In genomic region chr19:45448887-45449299, GRCh38 we compare ENCODE assay signal across 10 cellular contexts. TPM values are rescaled to one million over a fixed set of nuclear protein-coding genes. Genes with fewer than 3 reads are reported as not detected.
DNase-seq lines count a peak whose midpoint lies in the region; ATAC-seq, FAIRE-seq and TF ChIP-seq lines count a peak whose summit lies in the region.
"Had no signal": no experiment of that assay in that cellular context is flagged by ENCODE, and none has a peak within 500 bp of the region (broad histone marks: within the 10 kb centered on the region; RNA-seq: fewer than 3 reads in every experiment).

No MANE protein-coding gene starts in this region.

- no peak overlapping the region for H3K56ac ChIP-seq in H9 (ENCODE audit: insufficient read length, low read depth, low read length)

- H3K4me3 Mint-ChIP-seq in H9, result no peak overlapping the region
- peak overlapping the region; percentile 49 for H3K4me3 Mint-ChIP-seq in mesothelial cell of epicardium

- POLR2A ChIA-PET in K562 (lab: Yijun Ruan, JAX), result interaction anchor here (1.0 to 1.6 kb wide), 3 partner anchors 9 to 24 kb away, joined by 3 to 6 read pairs (median 5); no protein-coding TSS in a partner anchor

- H2BK20ac ChIP-seq in H9 (ENCODE audit: low read depth, low read length, poor library complexity, severe bottlenecking), result no peak overlapping the region

- TF ChIP-seq CTCF in AG10803 (conservative IDR thresholded peaks at IDR 0.05; ENCODE audit: low read length) (no peak), H9 (conservative IDR thresholded peaks at IDR 0.05) (no peak), K562 (IDR thresholded peaks at IDR 0.05 in 2 of 3, conservative IDR thresholded peaks at IDR 0.05 in 1 of 3; ENCODE audit: insufficient read depth in 2 of 3, low read depth in 1 of 3, low read length in 3 of 3) (no peak), mesothelial cell of epicardium (IDR thresholded peaks at IDR 0.05; ENCODE audit: unreplicated experiment) (no peak), heart right ventricle (IDR thresholded peaks at IDR 0.05) (no peak)

- no peak overlapping the region for H3T11ph ChIP-seq in H9 (ENCODE audit: low read length)

- H2AFZ ChIP-seq in H9 (ENCODE audit: low read length) (no peak overlapping the region), K562 (ENCODE audit: low read depth, low read length) (peak overlapping the region; percentile 53; the same call in 1 of the 2 replicates)

- no peak for TF ChIP-seq RAD21 in K562 (CRISPR knock-in tag; conservative IDR thresholded peaks at IDR 0.05 in 1 of 2, IDR thresholded peaks at IDR 0.05 in 1 of 2)

- H3K27me3 ChIP-seq in H9 (ENCODE audit: insufficient read depth, low read length), result no peaks in the 10 kb centered on the region; the same call in 1 of the 2 replicates
- no peaks in the 10 kb centered on the region for H3K27me3 ChIP-seq in K562 (ENCODE audit: control insufficient read depth in 2 of 2, insufficient read depth in 2 of 2, low read length in 2 of 2)
- H3K27me3 ChIP-seq in heart right ventricle, result no peaks in the 10 kb centered on the region

- H3K9me3 Mint-ChIP-seq in H9 (peaks cover 4 to 11% of the 10 kb centered on the region in 2 experiments; a peak in 4 of 5 replicates), mesothelial cell of epicardium (no peaks in the 10 kb centered on the region)

- WGBS in H9 (ENCODE audit: extremely low coverage, insufficient read length, low lambda C conversion rate), result no CpG with 5 or more reads among the region's 7 CpGs
- 54% methylated on average over 7 of the region's 7 CpGs for WGBS in K562 (ENCODE audit: insufficient coverage, low coverage, missing lambda C conversion rate)
- 74 to 78% methylated on average over 7 of the region's 7 CpGs for WGBS in heart right ventricle, 2 donors

- intact Hi-C loops in K562 (cut with micrococcal nuclease) (no loop called here), heart right ventricle (cut with DNase I) (loop anchor here in 1 of 10 donors (10.0 kb wide), 1 partner anchor 196 kb away; no protein-coding TSS in a partner anchor)

- H3K9me3 ChIP-seq in H9 (ENCODE audit: control insufficient read depth, low read depth, low read length) (no peaks in the 10 kb centered on the region), K562 (replicated peaks; ENCODE audit: control insufficient read depth, insufficient read depth, low read depth, low read length) (no peaks in the 10 kb centered on the region), heart right ventricle (no peaks in the 10 kb centered on the region)

- peak; percentile 28 for DNase-seq in AG10803 (ENCODE audit: low read depth)
- DNase-seq in H9, result no peak
- DNase-seq in K562 (ENCODE audit: extremely low read depth in 1 of 4, low spot score in 3 of 4), result no peak
- DNase-seq in mesothelial cell of epicardium (ENCODE audit: low spot score in 2 of 2, unreplicated experiment in 2 of 2), result no peak
- no peak for DNase-seq in NCI-H748 treated with DMSO at 0.1 percent for 48 hours (lab: John Stamatoyannopoulos, UW)
- no peak for DNase-seq in COR-L47 (lab: John Stamatoyannopoulos, UW)
- no peak for DNase-seq in heart right ventricle
- DNase-seq in OCI-M1 (lab: John Stamatoyannopoulos, UW), result no peak
- DNase-seq: activated CD4-positive, CD25-positive, alpha-beta regulatory T cell treated with anti-CD3 and anti-CD28 coated beads, Interleukin-2, amount 50 U/mL, for 72 hours had no signal

- no peak overlapping the region for H2AK5ac ChIP-seq in H9 (ENCODE audit: insufficient read length, low read length)

- H3K36me3 ChIP-seq in K562 (ENCODE audit: control insufficient read depth, insufficient read depth, low read length) (no peaks in the 10 kb centered on the region), heart right ventricle (no peaks in the 10 kb centered on the region)

- H3K23me2 ChIP-seq in H9 (ENCODE audit: insufficient read length, low read depth, low read length, poor library complexity, severe bottlenecking), result peaks cover 5% of the 10 kb centered on the region

- H3K9me1 ChIP-seq in K562 (ENCODE audit: control insufficient read depth, insufficient read depth, low read length), result no peaks in the 10 kb centered on the region

- ATAC-seq in K562 (no peak), heart right ventricle (no peak)

- TF ChIP-seq EP300 in K562 (IDR thresholded peaks at IDR 0.05; ENCODE audit: low read length), result no peak

- H3K79me1 ChIP-seq in H9 (ENCODE audit: insufficient read depth, low read depth, low read length, poor library complexity, severe bottlenecking), result no peaks in the 10 kb centered on the region

- H3K27me3 Mint-ChIP-seq in H9 (ENCODE audit: low read depth), result peaks cover 42% of the 10 kb centered on the region
- no peaks in the 10 kb centered on the region for H3K27me3 Mint-ChIP-seq in mesothelial cell of epicardium (ENCODE audit: low read depth)

- H3K36me3 Mint-ChIP-seq in H9 (ENCODE audit: insufficient read depth in 1 of 3, low read depth in 3 of 3), result no peaks in the 10 kb centered on the region; a peak in 1 of 7 replicates
- H3K36me3 Mint-ChIP-seq in mesothelial cell of epicardium, result no peaks in the 10 kb centered on the region

- TF ChIP-seq POLR2A in K562 (conservative IDR thresholded peaks at IDR 0.05), result no peak

- no TSS peak for BruUV-seq in K562 (replicated peaks; lab: Mats Ljungman, UMichigan)

- H3K14ac ChIP-seq in H9 (ENCODE audit: insufficient read depth, low read length), result no peak overlapping the region

- no peak overlapping the region for H3K4ac ChIP-seq in H9 (ENCODE audit: low read depth, low read length)

- peaks cover 15 to 25% of the 10 kb centered on the region in 2 experiments for H3K4me1 Mint-ChIP-seq in H9
- H3K4me1 Mint-ChIP-seq in mesothelial cell of epicardium, result peaks cover 38% of the 10 kb centered on the region

- H3K4me2 ChIP-seq in H9 (ENCODE audit: insufficient read depth, insufficient read length, low read length) (no peak overlapping the region), K562 (ENCODE audit: insufficient read depth, low read length) (peak overlapping the region; percentile 14; the same call in 1 of the 2 replicates)

- in situ Hi-C loops in K562 (cut with MboI), result no loop called here

- no peak for FAIRE-seq in K562 (lab: Jason Lieb, UNC)

- H4K20me1 ChIP-seq in H9 (ENCODE audit: control insufficient read depth, insufficient read depth, insufficient read length), result no peaks in the 10 kb centered on the region
- H4K20me1 ChIP-seq in K562 (replicated peaks; ENCODE audit: control insufficient read depth, insufficient read depth, low read length), result no peaks in the 10 kb centered on the region

- H3K9ac ChIP-seq in H9 (ENCODE audit: extremely low read depth, insufficient read length, low read length), result no peak overlapping the region
- peak overlapping the region; percentile 2 to 69; a peak in 1 of 4 replicates for H3K9ac ChIP-seq in K562 (ENCODE audit: insufficient read depth in 1 of 2, low read depth in 2 of 2, low read length in 2 of 2)

- no peak overlapping the region for H2BK5ac ChIP-seq in H9 (ENCODE audit: insufficient read length, low read length)

- H3K4me1 ChIP-seq in H9 (ENCODE audit: insufficient read depth, low read length) (peaks cover 2% of the 10 kb centered on the region; the same call in 1 of the 2 replicates), K562 (replicated peaks in 1 of 2; ENCODE audit: control insufficient read depth in 2 of 2, insufficient read depth in 2 of 2, low read length in 2 of 2) (peaks cover 23 to 32% of the 10 kb centered on the region in 2 experiments), heart right ventricle (peaks cover 7 to 51% (median 31%) of the 10 kb centered on the region in 9 donors)

- no peak overlapping the region for H3K27ac ChIP-seq in H9 (ENCODE audit: insufficient read length, low read depth, low read length)
- peak overlapping the region; percentile 81; the same call in 1 of the 3 replicates for H3K27ac ChIP-seq in K562 (ENCODE audit: extremely low read depth, low read depth, low read length)
- H3K27ac ChIP-seq in heart right ventricle, result peak overlapping the region in 1 of 10 donors; percentile 82
- H3K27ac ChIP-seq: coronary artery had no signal

- H2BK15ac ChIP-seq in H9 (ENCODE audit: low read depth, low read length), result no peak overlapping the region

- no peak overlapping the region for H3K4me3 ChIP-seq in AG10803 (ENCODE audit: low read length)
- no peak overlapping the region for H3K4me3 ChIP-seq in K562
- no peak overlapping the region for H3K4me3 ChIP-seq in heart right ventricle
- H3K4me3 ChIP-seq: coronary artery had no signal

- no peak overlapping the region for H4K8ac ChIP-seq in H9 (replicated peaks; ENCODE audit: insufficient read length, low read depth, low read length)

- CTCF ChIA-PET in K562 (lab: Yijun Ruan, JAX; ENCODE audit: low intra/inter-chr PET ratio), result no interaction called here

- H2BK12ac ChIP-seq in H9 (ENCODE audit: insufficient read length, low read depth, low read length), result no peak overlapping the region

- H3K18ac ChIP-seq in H9 (ENCODE audit: insufficient read length, low read depth, low read length), result peak overlapping the region; percentile 71

- no peak overlapping the region for H4K5ac ChIP-seq in H9 (ENCODE audit: insufficient read length, low read depth, low read length)

- H2BK120ac ChIP-seq in H9 (ENCODE audit: low read depth, low read length, poor library complexity, severe bottlenecking), result no peak overlapping the region

- H3K27ac Mint-ChIP-seq in H9 (no peak overlapping the region), mesothelial cell of epicardium (peak overlapping the region; percentile 86)

- H3K79me2 ChIP-seq in H9 (ENCODE audit: insufficient read depth, low read length) (no peaks in the 10 kb centered on the region), K562 (ENCODE audit: control insufficient read depth, insufficient read depth, low read length) (no peaks in the 10 kb centered on the region)

- H3K23ac ChIP-seq in H9 (ENCODE audit: insufficient read length, low read depth, low read length), result no peak overlapping the region

- H4K91ac ChIP-seq in H9 (ENCODE audit: insufficient read length, low read depth, low read length), result no peak overlapping the region

RNA-seq across cellular contexts. Expression of gene FOSB, which starts 18.9 kb away (rescaled TPM):
- total RNA-seq in H9 (2021), result 1.7 and 2.5 TPM in 2 replicates
- 2.1 and 8.8 TPM in 2 replicates for total RNA-seq in K562 (2011; cell fraction: chromatin; rRNA removed; ENCODE audit: low replicate concordance)
- total RNA-seq in K562 (2011; cell fraction: nucleolus; rRNA removed), result 4.2 and 6.7 TPM in 2 replicates
- 3.9 and 4.5 TPM in 2 replicates for total RNA-seq in K562 (2011; cell fraction: nucleoplasm; rRNA removed)
- 1.2 and 1.6 TPM in 2 replicates for total RNA-seq in K562 (2014; rRNA removed)
- total RNA-seq in K562 (2014; rRNA removed; fragmentation: Illumina TruSeq; extraction: Trizol), result 0.73 TPM in 2 replicates
- 0.18 and 0.26 TPM in 2 replicates for total RNA-seq in K562 (2015; rRNA removed; fragmentation: Illumina TruSeq; extraction: Trizol)
- total RNA-seq in K562 (2021), result 2.4 and 2.7 TPM in 2 replicates
- 0.25 and 0.27 TPM in 2 replicates for polyA plus RNA-seq in K562 (2011; rRNA removed)
- polyA plus RNA-seq in K562 (2011; cell fraction: cytosol; rRNA removed), result 0.32 and 0.52 TPM in 2 replicates
- 1.8 and 3.8 TPM in 2 replicates for polyA plus RNA-seq in K562 (2011; cell fraction: nucleus; rRNA removed)
- 0.76 and 1.3 TPM in 2 replicates for polyA plus RNA-seq in K562 (2012)
- polyA plus RNA-seq in K562 (2014; fragmentation: Illumina TruSeq; extraction: Trizol), result 1.2 and 1.4 TPM in 2 replicates
- under 1 TPM; 0.11 to 0.30 TPM for polyA plus RNA-seq in K562 (2014; fragmentation: Nextera tagmentation; extraction: Ambion mirVana)
- 0.93 and 2.9 TPM in 2 replicates for polyA plus RNA-seq in K562 (2014; rRNA removed)
- polyA minus RNA-seq in K562 (2011; rRNA and poly(A)+ RNA removed), result 0.54 and 0.77 TPM in 2 replicates
- polyA minus RNA-seq in K562 (2011; cell fraction: cytosol; rRNA and poly(A)+ RNA removed), result 0.55 and 0.76 TPM in 2 replicates
- polyA minus RNA-seq in K562 (2011; cell fraction: nucleus; rRNA and poly(A)+ RNA removed), result 2.8 and 3.6 TPM in 2 replicates
- 272 to 287 TPM (median 278 TPM) in 3 replicates for total RNA-seq in mesothelial cell of epicardium
- 10 to 100 TPM in 2 of 10 donors, 1 to 10 TPM in 7, under 1 TPM in 1; 0.39 to 54.5 (median 4.9) TPM for total RNA-seq in heart right ventricle
- polyA plus RNA-seq in heart right ventricle, result 1 to 10 TPM; 2.1 to 5.5 TPM

RNA-seq across cellular contexts. Expression of gene ERCC1, which starts 25.2 kb away (rescaled TPM):
- 62.4 and 66.7 TPM in 2 replicates for total RNA-seq in H9 (2021)
- 39.0 and 101 TPM in 2 replicates for total RNA-seq in K562 (2011; cell fraction: chromatin; rRNA removed; ENCODE audit: low replicate concordance)
- 64.0 and 74.7 TPM in 2 replicates for total RNA-seq in K562 (2011; cell fraction: nucleolus; rRNA removed)
- total RNA-seq in K562 (2011; cell fraction: nucleoplasm; rRNA removed), result 56.7 and 74.6 TPM in 2 replicates
- total RNA-seq in K562 (2014; rRNA removed), result 87.1 and 89.4 TPM in 2 replicates
- 31.1 and 37.7 TPM in 2 replicates for total RNA-seq in K562 (2014; rRNA removed; fragmentation: Illumina TruSeq; extraction: Trizol)
- 49.9 and 57.3 TPM in 2 replicates for total RNA-seq in K562 (2015; rRNA removed; fragmentation: Illumina TruSeq; extraction: Trizol)
- 75.1 and 75.5 TPM in 2 replicates for total RNA-seq in K562 (2021)
- polyA plus RNA-seq in K562 (2011; rRNA removed), result 60.0 and 67.5 TPM in 2 replicates
- polyA plus RNA-seq in K562 (2011; cell fraction: cytosol; rRNA removed), result 85.4 and 165 TPM in 2 replicates
- 90.3 and 164 TPM in 2 replicates for polyA plus RNA-seq in K562 (2011; cell fraction: nucleus; rRNA removed)
- polyA plus RNA-seq in K562 (2012), result 61.5 and 139 TPM in 2 replicates
- polyA plus RNA-seq in K562 (2014; fragmentation: Illumina TruSeq; extraction: Trizol), result 70.3 and 86.8 TPM in 2 replicates
- 10 to 100 TPM in 1 of 2 experiments, 1 to 10 TPM in 1; 9.3 to 17.0 TPM for polyA plus RNA-seq in K562 (2014; fragmentation: Nextera tagmentation; extraction: Ambion mirVana)
- polyA plus RNA-seq in K562 (2014; rRNA removed), result 92.6 and 95.8 TPM in 2 replicates
- 19.6 and 33.4 TPM in 2 replicates for polyA minus RNA-seq in K562 (2011; rRNA and poly(A)+ RNA removed)
- polyA minus RNA-seq in K562 (2011; cell fraction: cytosol; rRNA and poly(A)+ RNA removed), result 57.8 and 74.6 TPM in 2 replicates
- 37.8 and 41.3 TPM in 2 replicates for polyA minus RNA-seq in K562 (2011; cell fraction: nucleus; rRNA and poly(A)+ RNA removed)
- 92.8 to 100 TPM (median 96.4 TPM) in 3 replicates for total RNA-seq in mesothelial cell of epicardium
- total RNA-seq in heart right ventricle, result 100 to 1,000 TPM; 113 to 194 (median 136) TPM
- polyA plus RNA-seq in heart right ventricle, result 100 to 1,000 TPM; 147 to 183 TPM

RNA-seq across cellular contexts. Expression of gene POLR1G, which starts 42.4 kb away (rescaled TPM):
- 43.4 and 48.7 TPM in 2 replicates for total RNA-seq in H9 (2021)
- 7.5 and 14.6 TPM in 2 replicates for total RNA-seq in K562 (2011; cell fraction: chromatin; rRNA removed; ENCODE audit: low replicate concordance)
- total RNA-seq in K562 (2011; cell fraction: nucleolus; rRNA removed), result 11.1 and 14.3 TPM in 2 replicates
- total RNA-seq in K562 (2011; cell fraction: nucleoplasm; rRNA removed), result 9.8 and 10.3 TPM in 2 replicates
- total RNA-seq in K562 (2014; rRNA removed), result 36.6 and 50.6 TPM in 2 replicates
- total RNA-seq in K562 (2014; rRNA removed; fragmentation: Illumina TruSeq; extraction: Trizol), result 19.7 and 22.7 TPM in 2 replicates
- 50.1 and 51.0 TPM in 2 replicates for total RNA-seq in K562 (2015; rRNA removed; fragmentation: Illumina TruSeq; extraction: Trizol)
- 27.4 and 32.1 TPM in 2 replicates for total RNA-seq in K562 (2021)
- 8.5 and 9.7 TPM in 2 replicates for polyA plus RNA-seq in K562 (2011; rRNA removed)
- 11.0 and 17.1 TPM in 2 replicates for polyA plus RNA-seq in K562 (2011; cell fraction: cytosol; rRNA removed)
- polyA plus RNA-seq in K562 (2011; cell fraction: nucleus; rRNA removed), result 3.6 and 6.6 TPM in 2 replicates
- polyA plus RNA-seq in K562 (2012), result 5.1 and 14.9 TPM in 2 replicates
- 32.6 and 37.4 TPM in 2 replicates for polyA plus RNA-seq in K562 (2014; fragmentation: Illumina TruSeq; extraction: Trizol)
- polyA plus RNA-seq in K562 (2014; fragmentation: Nextera tagmentation; extraction: Ambion mirVana), result 1 to 10 TPM; 3.0 to 6.4 TPM
- 29.2 and 31.7 TPM in 2 replicates for polyA plus RNA-seq in K562 (2014; rRNA removed)
- polyA minus RNA-seq in K562 (2011; rRNA and poly(A)+ RNA removed), result 4.5 and 4.9 TPM in 2 replicates
- polyA minus RNA-seq in K562 (2011; cell fraction: cytosol; rRNA and poly(A)+ RNA removed), result 12.2 and 12.9 TPM in 2 replicates
- 3.0 and 3.8 TPM in 2 replicates for polyA minus RNA-seq in K562 (2011; cell fraction: nucleus; rRNA and poly(A)+ RNA removed)
- total RNA-seq in mesothelial cell of epicardium, result 6.7 to 7.5 TPM (median 6.7 TPM) in 3 replicates
- 1 to 10 TPM; 4.1 to 9.8 (median 5.6) TPM for total RNA-seq in heart right ventricle
- polyA plus RNA-seq in heart right ventricle, result 1 to 10 TPM; 5.1 to 8.2 TPM

RNA-seq across cellular contexts. Expression of gene PPP1R13L, which starts 44.0 kb away (rescaled TPM):
- total RNA-seq in H9 (2021) (40.4 and 42.6 TPM in 2 replicates), K562 (2014; rRNA removed) (2.3 TPM in 2 replicates), K562 (2014; rRNA removed; fragmentation: Illumina TruSeq; extraction: Trizol) (0.84 and 1.0 TPM in 2 replicates), K562 (2015; rRNA removed; fragmentation: Illumina TruSeq; extraction: Trizol) (0.83 and 0.94 TPM in 2 replicates), K562 (2021) (4.5 and 6.7 TPM in 2 replicates), mesothelial cell of epicardium (58.0 to 64.0 TPM (median 58.7 TPM) in 3 replicates), heart right ventricle (100 to 1,000 TPM; 134 to 204 (median 166) TPM)
- 13.7 and 25.0 TPM in 2 replicates for total RNA-seq in K562 (2011; cell fraction: chromatin; rRNA removed; ENCODE audit: low replicate concordance)
- total RNA-seq in K562 (2011; cell fraction: nucleolus; rRNA removed), result 14.5 and 17.6 TPM in 2 replicates
- 15.8 and 21.6 TPM in 2 replicates for total RNA-seq in K562 (2011; cell fraction: nucleoplasm; rRNA removed)
- polyA plus RNA-seq in K562 (2011; rRNA removed) (2.0 and 6.6 TPM in 2 replicates), K562 (2014; fragmentation: Illumina TruSeq; extraction: Trizol) (2.7 and 3.6 TPM in 2 replicates), K562 (2014; fragmentation: Nextera tagmentation; extraction: Ambion mirVana) (under 1 TPM; 0.32 to 0.82 TPM), K562 (2014; rRNA removed) (1.7 and 3.7 TPM in 2 replicates), heart right ventricle (100 to 1,000 TPM in 1 of 2 donors, 10 to 100 TPM in 1; 85.2 to 265 TPM)
- polyA plus RNA-seq in K562 (2011; cell fraction: cytosol; rRNA removed), result 2.6 and 3.5 TPM in 2 replicates
- polyA plus RNA-seq in K562 (2011; cell fraction: nucleus; rRNA removed), result 16.5 and 21.1 TPM in 2 replicates
- polyA plus RNA-seq in K562 (2012), result 7.4 and 23.3 TPM in 2 replicates
- polyA minus RNA-seq in K562 (2011; rRNA and poly(A)+ RNA removed), result 1.6 and 2.6 TPM in 2 replicates
- 2.4 and 7.6 TPM in 2 replicates for polyA minus RNA-seq in K562 (2011; cell fraction: cytosol; rRNA and poly(A)+ RNA removed)
- 3.1 and 6.1 TPM in 2 replicates for polyA minus RNA-seq in K562 (2011; cell fraction: nucleus; rRNA and poly(A)+ RNA removed)

RNA-seq across cellular contexts. Expression of gene RTN2, which starts 48.0 kb away (rescaled TPM):
- 18.9 and 20.1 TPM in 2 replicates for total RNA-seq in H9 (2021)
- total RNA-seq in K562 (2011; cell fraction: chromatin; rRNA removed; ENCODE audit: low replicate concordance), result 9.6 and 30.7 TPM in 2 replicates
- total RNA-seq in K562 (2011; cell fraction: nucleolus; rRNA removed), result 33.3 and 36.9 TPM in 2 replicates
- 17.6 and 21.3 TPM in 2 replicates for total RNA-seq in K562 (2011; cell fraction: nucleoplasm; rRNA removed)
- total RNA-seq in K562 (2014; rRNA removed), result 9.3 and 20.1 TPM in 2 replicates
- 6.9 and 7.2 TPM in 2 replicates for total RNA-seq in K562 (2014; rRNA removed; fragmentation: Illumina TruSeq; extraction: Trizol)
- total RNA-seq in K562 (2015; rRNA removed; fragmentation: Illumina TruSeq; extraction: Trizol), result 7.2 and 8.3 TPM in 2 replicates
- 21.4 and 24.3 TPM in 2 replicates for total RNA-seq in K562 (2021)
- 14.1 and 23.1 TPM in 2 replicates for polyA plus RNA-seq in K562 (2011; rRNA removed)
- 28.2 and 40.0 TPM in 2 replicates for polyA plus RNA-seq in K562 (2011; cell fraction: cytosol; rRNA removed)
- 19.8 and 28.9 TPM in 2 replicates for polyA plus RNA-seq in K562 (2011; cell fraction: nucleus; rRNA removed)
- 30.4 and 54.3 TPM in 2 replicates for polyA plus RNA-seq in K562 (2012)
- polyA plus RNA-seq in K562 (2014; fragmentation: Illumina TruSeq; extraction: Trizol), result 18.6 and 23.7 TPM in 2 replicates
- polyA plus RNA-seq in K562 (2014; fragmentation: Nextera tagmentation; extraction: Ambion mirVana), result under 1 TPM; 0.53 to 0.69 TPM
- 12.3 and 18.7 TPM in 2 replicates for polyA plus RNA-seq in K562 (2014; rRNA removed)
- polyA minus RNA-seq in K562 (2011; rRNA and poly(A)+ RNA removed), result 7.4 and 8.3 TPM in 2 replicates
- polyA minus RNA-seq in K562 (2011; cell fraction: cytosol; rRNA and poly(A)+ RNA removed), result 20.7 and 22.8 TPM in 2 replicates
- 9.0 and 16.4 TPM in 2 replicates for polyA minus RNA-seq in K562 (2011; cell fraction: nucleus; rRNA and poly(A)+ RNA removed)
- 15.2 to 18.1 TPM (median 16.7 TPM) in 3 replicates for total RNA-seq in mesothelial cell of epicardium
- total RNA-seq in heart right ventricle, result 10 to 100 TPM; 15.9 to 33.7 (median 21.8) TPM
- polyA plus RNA-seq in heart right ventricle, result 10 to 100 TPM; 11.1 to 13.3 TPM
